ENCODE assay signal across 25 cellular contexts in the genomic region with DNA sequence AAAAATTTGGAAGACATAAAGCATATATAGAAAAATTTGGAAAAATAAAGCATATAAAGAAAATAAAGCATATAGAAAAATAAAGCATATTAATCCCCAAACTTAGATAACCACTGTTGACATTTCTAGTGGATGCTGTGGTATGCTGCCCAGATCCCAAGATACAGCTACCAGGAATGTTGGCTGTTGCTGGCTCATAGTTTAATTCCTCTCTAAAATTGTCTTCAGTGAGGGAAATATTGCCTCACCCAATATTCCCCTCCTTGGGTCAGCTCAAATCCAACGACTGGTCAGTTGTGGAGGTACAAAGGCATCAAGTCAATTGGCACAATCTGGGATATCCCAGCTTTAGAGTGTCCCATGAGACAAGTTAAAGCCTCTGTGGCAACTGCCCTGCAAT. TPM values are rescaled to one million over a fixed set of nuclear protein-coding genes. Genes with fewer than 3 reads are reported as not detected.
DNase-seq lines count a peak whose midpoint lies in the region; ATAC-seq and TF ChIP-seq lines count a peak whose summit lies in the region.
"Had no signal": no experiment of that assay in that cellular context is flagged by ENCODE, and none has a peak within 500 bp of the region (broad histone marks: within the 10 kb centered on the region; RNA-seq: fewer than 3 reads in every experiment).

No MANE protein-coding gene starts in this region.

- no peak for TF ChIP-seq CTCF in HCT116 (IDR thresholded peaks at IDR 0.05 in 2 of 3, conservative IDR thresholded peaks at IDR 0.05 in 1 of 3; ENCODE audit: borderline replicate concordance in 1 of 3, insufficient read depth in 1 of 3, low read depth in 2 of 3, low read length in 2 of 3)
- no peak for TF ChIP-seq CTCF in osteoblast (IDR thresholded peaks at IDR 0.05; ENCODE audit: extremely low read depth, low read depth, low read length)
- no peak for TF ChIP-seq CTCF in esophagus muscularis mucosa (IDR thresholded peaks at IDR 0.05)
- TF ChIP-seq CTCF in natural killer cell (IDR thresholded peaks at IDR 0.05), result no peak

- no peaks in the 10 kb centered on the region for H3K9me2 ChIP-seq in HCT116 (ENCODE audit: insufficient read depth)

- no peak overlapping the region for H3K4me3 ChIP-seq in HCT116 (replicated peaks in 1 of 2; ENCODE audit: low read depth in 1 of 2, low read length in 2 of 2)
- no peak overlapping the region for H3K4me3 ChIP-seq in osteoblast (ENCODE audit: insufficient read depth, low read length)
- H3K4me3 ChIP-seq in esophagus muscularis mucosa, result no peak overlapping the region
- H3K4me3 ChIP-seq: A549, K562, SJSA1 had no signal

- no peak for TF ChIP-seq EP300 in esophagus muscularis mucosa (IDR thresholded peaks at IDR 0.05)

- CTCF ChIA-PET in HCT116 (lab: Charles Lee), result no interaction called here

- WGBS in esophagus muscularis mucosa, result 50% methylated on average over 1 of the region's 1 CpG

- H3K36me3 Mint-ChIP-seq in natural killer cell, result peaks cover 8% of the 10 kb centered on the region

- no peaks in the 10 kb centered on the region for H3K4me1 Mint-ChIP-seq in natural killer cell

- DNase-seq in AG20443 (ENCODE audit: low spot score), result peak; percentile 39
- DNase-seq in HCT116 (ENCODE audit: low read depth, low spot score), result no peak
- peak; percentile 43 for DNase-seq in fibroblast of peridontal ligament (ENCODE audit: extremely low read depth)
- peak; percentile 42 for DNase-seq in osteoblast (ENCODE audit: insufficient read length, low spot score, missing footprints)
- no peak for DNase-seq in esophagus muscularis mucosa (ENCODE audit: extremely low spot score)
- DNase-seq in natural killer cell, result no peak
- DNase-seq: Calu3, DMS79 treated with DMSO at 0.1 percent for 48 hours, GOT3, HCEC 1CT, Kasumi-1, MV-4-11, NCI-H1105, NCI-H146, NCI-H2029, NCI-H446, NCI-H524 treated with DMSO at 0.1 percent for 48 hours, NCI-H774, Right ventricle myocardium superior, RPMI8226 had no signal

- TF ChIP-seq RAD21 in HCT116 (IDR thresholded peaks at IDR 0.05; ENCODE audit: low read depth), result no peak

- H2AFZ ChIP-seq in HCT116 (ENCODE audit: low read depth, low read length, poor library complexity, severe bottlenecking), result peak overlapping the region; percentile 21
- H2AFZ ChIP-seq in osteoblast (ENCODE audit: low read length), result no peak overlapping the region

- H3K27ac Mint-ChIP-seq in natural killer cell, result no peak overlapping the region

- POLR2A ChIA-PET in HCT116 (lab: Charles Lee), result no interaction called here

- no peaks in the 10 kb centered on the region for H3K36me3 ChIP-seq in HCT116 (ENCODE audit: control insufficient read depth in 1 of 2, insufficient read depth in 2 of 2, low read length in 2 of 2)
- H3K36me3 ChIP-seq in osteoblast (ENCODE audit: insufficient read depth, low read length), result no peaks in the 10 kb centered on the region
- H3K36me3 ChIP-seq in esophagus muscularis mucosa, result no peaks in the 10 kb centered on the region
- H3K36me3 ChIP-seq: SJSA1 had no signal

- ATAC-seq in HCT116, result no peak
- ATAC-seq in GM21423 (IDR thresholded peaks at IDR 0.05; ENCODE audit: unreplicated experiment), result no peak
- no peak for ATAC-seq in natural killer cell
- ATAC-seq: A549, HepG2, K562 had no signal

- intact Hi-C loops in HCT116 (cut with micrococcal nuclease), result no loop called here
- intact Hi-C loops in esophagus muscularis mucosa (cut with DNase I), result no loop called here
- intact Hi-C loops in natural killer cell (cut with micrococcal nuclease), result no loop called here

- H3K27me3 ChIP-seq in HCT116 (ENCODE audit: insufficient read depth, low read length), result no peaks in the 10 kb centered on the region
- no peaks in the 10 kb centered on the region for H3K27me3 ChIP-seq in osteoblast (ENCODE audit: insufficient read depth, low read length)
- no peaks in the 10 kb centered on the region for H3K27me3 ChIP-seq in esophagus muscularis mucosa
- H3K27me3 ChIP-seq: SJSA1 had no signal

- H4K20me1 ChIP-seq in HCT116 (ENCODE audit: insufficient read depth), result no peaks in the 10 kb centered on the region
- H4K20me1 ChIP-seq in osteoblast (ENCODE audit: insufficient read depth, low read length), result no peaks in the 10 kb centered on the region

- H3K79me2 ChIP-seq in HCT116 (ENCODE audit: insufficient read depth, low read length), result no peaks in the 10 kb centered on the region
- no peaks in the 10 kb centered on the region for H3K79me2 ChIP-seq in osteoblast (ENCODE audit: insufficient read depth, low read length)

- no peak overlapping the region for H3K4me3 Mint-ChIP-seq in natural killer cell

- H3K4me1 ChIP-seq in HCT116 (ENCODE audit: control insufficient read depth in 1 of 2, insufficient read depth in 2 of 2, low read length in 2 of 2) (no peaks in the 10 kb centered on the region), osteoblast (ENCODE audit: insufficient read depth, low read length) (peaks cover 4% of the 10 kb centered on the region), esophagus muscularis mucosa (no peaks in the 10 kb centered on the region)
- H3K4me1 ChIP-seq: A549, SJSA1 had no signal

- no peaks in the 10 kb centered on the region for H3K9me3 ChIP-seq in HCT116 (ENCODE audit: control insufficient read depth in 1 of 2, insufficient read depth in 1 of 2, low read depth in 1 of 2, low read length in 2 of 2)
- H3K9me3 ChIP-seq in osteoblast (ENCODE audit: low read depth, low read length), result no peaks in the 10 kb centered on the region
- no peaks in the 10 kb centered on the region for H3K9me3 ChIP-seq in esophagus muscularis mucosa
- H3K9me3 ChIP-seq: A549, SJSA1 had no signal

- BruUV-seq in HCT116 (replicated peaks; lab: Mats Ljungman, UMichigan), result no TSS peak

- H3K9ac ChIP-seq in HCT116 (ENCODE audit: low read length), result no peak overlapping the region

- TF ChIP-seq POLR2A in HCT116 (IDR thresholded peaks at IDR 0.05; ENCODE audit: borderline replicate concordance, extremely low read depth, insufficient read depth, insufficient read length) (no peak), esophagus muscularis mucosa (IDR thresholded peaks at IDR 0.05; ENCODE audit: low read depth) (no peak)

- no peak overlapping the region for H3K27ac ChIP-seq in HCT116 (ENCODE audit: low read depth, low read length)
- no peak overlapping the region for H3K27ac ChIP-seq in osteoblast (ENCODE audit: low read depth, low read length)
- H3K27ac ChIP-seq in esophagus muscularis mucosa (replicated peaks in 1 of 4), result no peak overlapping the region
- H3K27ac ChIP-seq: A549, SJSA1 had no signal

- H3K27me3 Mint-ChIP-seq in natural killer cell (ENCODE audit: low read depth in 2 of 2), result peaks cover 14 to 45% of the 10 kb centered on the region in 2 donors

- RAD21 ChIA-PET in HCT116 (lab: Charles Lee; ENCODE audit: low non-redundant PET in 1 of 2, low total read pairs in 2 of 2, uncharacterized antibody in 2 of 2, unreplicated experiment in 2 of 2), result no interaction called here

- H3K4me2 ChIP-seq in HCT116 (ENCODE audit: low read length) (no peak overlapping the region), osteoblast (ENCODE audit: insufficient read depth, low read length) (no peak overlapping the region)
- H3K4me2 ChIP-seq: A549 had no signal

- no peaks in the 10 kb centered on the region for H3K9me3 Mint-ChIP-seq in natural killer cell

TF ChIP-seq in HCT116, 20 proteins besides CTCF, POLR2A, EP300 and RAD21 (continues in another document):
- TF ChIP-seq YY1 (IDR thresholded peaks at IDR 0.05; ENCODE audit: extremely low read depth, insufficient replicate concordance, low read depth, low read length) (no peak), ZNF274 (IDR thresholded peaks at IDR 0.05; ENCODE audit: low read depth, low read length) (no peak), CEBPB (IDR thresholded peaks at IDR 0.05; ENCODE audit: low read depth) (no peak), JUND (IDR thresholded peaks at IDR 0.05) (no peak), EZH2 (IDR thresholded peaks at IDR 0.05) (no peak), ATF3 (IDR thresholded peaks at IDR 0.05) (no peak), SIN3A (IDR thresholded peaks at IDR 0.05; ENCODE audit: low read depth) (no peak)
- TF ChIP-seq, protein P1, sequence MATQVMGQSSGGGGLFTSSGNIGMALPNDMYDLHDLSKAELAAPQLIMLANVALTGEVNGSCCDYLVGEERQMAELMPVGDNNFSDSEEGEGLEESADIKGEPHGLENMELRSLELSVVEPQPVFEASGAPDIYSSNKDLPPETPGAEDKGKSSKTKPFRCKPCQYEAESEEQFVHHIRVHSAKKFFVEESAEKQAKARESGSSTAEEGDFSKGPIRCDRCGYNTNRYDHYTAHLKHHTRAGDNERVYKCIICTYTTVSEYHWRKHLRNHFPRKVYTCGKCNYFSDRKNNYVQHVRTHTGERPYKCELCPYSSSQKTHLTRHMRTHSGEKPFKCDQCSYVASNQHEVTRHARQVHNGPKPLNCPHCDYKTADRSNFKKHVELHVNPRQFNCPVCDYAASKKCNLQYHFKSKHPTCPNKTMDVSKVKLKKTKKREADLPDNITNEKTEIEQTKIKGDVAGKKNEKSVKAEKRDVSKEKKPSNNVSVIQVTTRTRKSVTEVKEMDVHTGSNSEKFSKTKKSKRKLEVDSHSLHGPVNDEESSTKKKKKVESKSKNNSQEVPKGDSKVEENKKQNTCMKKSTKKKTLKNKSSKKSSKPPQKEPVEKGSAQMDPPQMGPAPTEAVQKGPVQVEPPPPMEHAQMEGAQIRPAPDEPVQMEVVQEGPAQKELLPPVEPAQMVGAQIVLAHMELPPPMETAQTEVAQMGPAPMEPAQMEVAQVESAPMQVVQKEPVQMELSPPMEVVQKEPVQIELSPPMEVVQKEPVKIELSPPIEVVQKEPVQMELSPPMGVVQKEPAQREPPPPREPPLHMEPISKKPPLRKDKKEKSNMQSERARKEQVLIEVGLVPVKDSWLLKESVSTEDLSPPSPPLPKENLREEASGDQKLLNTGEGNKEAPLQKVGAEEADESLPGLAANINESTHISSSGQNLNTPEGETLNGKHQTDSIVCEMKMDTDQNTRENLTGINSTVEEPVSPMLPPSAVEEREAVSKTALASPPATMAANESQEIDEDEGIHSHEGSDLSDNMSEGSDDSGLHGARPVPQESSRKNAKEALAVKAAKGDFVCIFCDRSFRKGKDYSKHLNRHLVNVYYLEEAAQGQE (IDR thresholded peaks at IDR 0.05; ENCODE audit: low read depth), result no peak

RNA-seq across cellular contexts. Expression of gene KICS2, which starts 10.1 kb away (rescaled TPM):
- total RNA-seq in HCT116 (2021; ENCODE audit: unreplicated experiment) (18.1 TPM), osteoblast (5.4 and 6.8 TPM in 2 replicates), esophagus muscularis mucosa (1 to 10 TPM; 4.5 to 8.8 (median 6.4) TPM), natural killer cell (10 to 100 TPM; 14.7 to 19.5 (median 15.6) TPM)
- 5.6 and 6.8 TPM in 2 replicates for polyA plus RNA-seq in HCT116 (2012)

Comparison
In these comparisons a context has a peak if more than half of its experiments do, and no peak if none do; other contexts are left out.
1. DNase-seq: peak in AG20443 (single experiment), fibroblast of peridontal ligament (single experiment) and osteoblast (single experiment); none in HCT116 (single experiment), esophagus muscularis mucosa (single experiment) and natural killer cell (single experiment).